Comparison of ENCODE assay signal across 8 cellular contexts in the genomic region with DNA sequence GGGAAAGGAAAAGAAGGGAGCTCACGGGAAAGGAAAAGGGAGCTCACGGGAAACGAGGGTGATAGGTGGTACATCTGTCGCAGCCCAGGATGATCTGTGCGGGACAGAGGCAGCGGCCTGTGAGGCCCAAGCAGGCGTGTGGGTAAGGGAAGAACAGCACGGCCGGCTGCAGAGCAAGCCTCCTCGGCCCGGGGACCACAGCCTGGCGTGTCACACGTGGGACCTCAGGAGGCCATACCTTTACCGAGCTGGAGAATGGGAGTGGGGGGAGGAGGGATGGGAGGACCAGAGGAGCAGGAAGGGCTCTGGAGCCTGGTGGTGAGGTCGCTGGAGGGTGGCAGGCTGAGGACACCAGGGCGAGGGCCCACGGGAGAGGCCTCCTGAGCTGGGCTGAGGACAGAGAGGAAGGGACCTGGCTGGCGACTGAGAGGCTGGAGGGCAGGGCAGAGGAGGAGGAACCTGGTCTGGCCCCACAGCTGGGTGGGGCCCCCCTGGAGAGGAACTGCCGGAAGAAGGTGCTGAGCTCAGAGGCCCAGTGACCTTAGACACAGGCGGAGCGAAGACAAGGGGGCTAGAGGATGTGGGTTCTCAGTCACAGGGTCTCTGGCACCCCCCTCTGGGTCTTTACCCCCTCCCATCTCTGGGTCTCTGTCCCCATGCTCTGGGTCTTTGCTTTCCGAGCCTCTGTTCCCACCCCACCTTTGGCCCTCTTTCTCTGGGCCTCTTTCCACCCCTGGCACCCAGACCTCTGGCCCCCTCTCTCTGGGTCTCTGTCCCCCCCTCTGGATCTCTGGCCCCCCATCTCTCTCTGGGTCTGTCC. TPM values are rescaled to one million over a fixed set of nuclear protein-coding genes. Genes with fewer than 3 reads are reported as not detected.
DNase-seq lines count a peak whose midpoint lies in the region; ATAC-seq, FAIRE-seq and TF ChIP-seq lines count a peak whose summit lies in the region.

No MANE protein-coding gene starts in this region.

- intact Hi-C loops in OCI-LY7 (cut with micrococcal nuclease; ENCODE audit: unreplicated experiment) (no loop called here), right cardiac atrium (cut with DNase I) (loop anchor here in 2 of 4 donors (10.0 kb wide), 2 partner anchors 57 to 87 kb away; a partner anchor contains a TSS)

- BruUV-seq in OCI-LY7 (replicated peaks; lab: Mats Ljungman, UMichigan) = no TSS peak

- POLR2A ChIA-PET in HEK293T (lab: Yijun Ruan, JAX) = interaction anchor here (0.5 to 1.5 kb wide), 3 partner anchors 88 to 714 kb away, joined by 3 to 9 read pairs (median 6); a partner anchor contains a TSS
- POLR2A ChIA-PET in OCI-LY7 (lab: Charles Lee) = interaction anchor here (0.6 kb wide), 1 partner anchor 69 kb away, joined by 3 read pairs; no protein-coding TSS in a partner anchor

- no peak for FAIRE-seq in small intestine (lab: Jason Lieb, UNC)

- ATAC-seq in right cardiac atrium (peak; percentile 2 to 31), GM21528 (IDR thresholded peaks at IDR 0.05; ENCODE audit: low FRiP score, unreplicated experiment) (no peak)

- peak overlapping the region; percentile 54 for H3K27ac ChIP-seq in OCI-LY7 (ENCODE audit: low read depth, low read length, poor library complexity, severe bottlenecking)
- H3K27ac ChIP-seq in right cardiac atrium (ENCODE audit: low read length) = peak overlapping the region; percentile 41
- H3K27ac ChIP-seq in small intestine (ENCODE audit: low read depth in 1 of 2, low read length in 1 of 2) = peak overlapping the region; percentile 92 to 93

- peak overlapping the region; percentile 94 for H3K4me2 ChIP-seq in OCI-LY7 (ENCODE audit: low read length)

- WGBS in right cardiac atrium = 57% methylated on average over 22 of the region's 22 CpGs
- 19 to 33% (median 23%) methylated on average over 19 to 22 of the region's 22 CpGs for WGBS in small intestine, 3 donors

- H3K27me3 ChIP-seq in right cardiac atrium (ENCODE audit: control insufficient read depth, insufficient read depth) (no peaks in the 10 kb centered on the region), small intestine (ENCODE audit: control insufficient read depth in 2 of 2, insufficient read depth in 2 of 2, low read length in 2 of 2) (no peaks in the 10 kb centered on the region)

- peaks cover 23% of the 10 kb centered on the region for H3K36me3 ChIP-seq in OCI-LY7 (ENCODE audit: insufficient read depth, low read length)
- peaks cover 0 to 3% of the 10 kb centered on the region in 2 donors for H3K36me3 ChIP-seq in small intestine (ENCODE audit: control insufficient read depth in 2 of 2, insufficient read depth in 2 of 2, low read length in 2 of 2)

- H3K9me2 ChIP-seq in OCI-LY7 (ENCODE audit: insufficient read depth, low read length) = no peaks in the 10 kb centered on the region

- peaks cover 11% of the 10 kb centered on the region for H3K36me3 Mint-ChIP-seq in activated naive CD4-positive, alpha-beta T cell treated with anti-CD3 and anti-CD28 coated beads, Interleukin-2, amount 50 U/mL, for 24 hours

- no peak overlapping the region for H2AFZ ChIP-seq in OCI-LY7 (ENCODE audit: low read length)

- peak overlapping the region; percentile 73 for H3K4me3 ChIP-seq in OCI-LY7 (ENCODE audit: low read depth, low read length, poor library complexity, severe bottlenecking)
- H3K4me3 ChIP-seq in right cardiac atrium (ENCODE audit: low read length) = no peak overlapping the region
- peak overlapping the region in 1 of 2 donors; percentile 65 for H3K4me3 ChIP-seq in small intestine (ENCODE audit: low read depth in 1 of 2, low read length in 2 of 2)

- peak; percentile 56 for DNase-seq in GDM1 (lab: John Stamatoyannopoulos, UW)
- DNase-seq in HEK293T (ENCODE audit: extremely low spot score) = no peak
- peak; percentile 83 for DNase-seq in OCI-LY7 (ENCODE audit: low spot score)
- DNase-seq in right cardiac atrium = peak; percentile 69 to 83 (median 77)
- peak; percentile 94 for DNase-seq in small intestine
- no peak for DNase-seq in NCI-H1092 (lab: John Stamatoyannopoulos, UW)

- H3K9me3 ChIP-seq in OCI-LY7 (ENCODE audit: low read length) (no peaks in the 10 kb centered on the region), right cardiac atrium (ENCODE audit: control insufficient read depth, low read length) (no peaks in the 10 kb centered on the region), small intestine (ENCODE audit: control insufficient read depth, low read depth) (no peaks in the 10 kb centered on the region)

- peaks cover 41% of the 10 kb centered on the region for H3K4me1 ChIP-seq in OCI-LY7 (ENCODE audit: insufficient read depth, low read length, poor library complexity, severe bottlenecking)
- H3K4me1 ChIP-seq in right cardiac atrium (ENCODE audit: control insufficient read depth, insufficient read depth, low read length) = peaks cover 9% of the 10 kb centered on the region
- H3K4me1 ChIP-seq in small intestine (ENCODE audit: control insufficient read depth in 2 of 2, insufficient read depth in 1 of 2, low read depth in 1 of 2, low read length in 1 of 2) = peaks cover 2 to 14% of the 10 kb centered on the region in 2 donors

- peak overlapping the region; percentile 72 for H3K27ac Mint-ChIP-seq in activated naive CD4-positive, alpha-beta T cell treated with anti-CD3 and anti-CD28 coated beads, Interleukin-2, amount 50 U/mL, for 24 hours

- H3K9me3 Mint-ChIP-seq in activated naive CD4-positive, alpha-beta T cell treated with anti-CD3 and anti-CD28 coated beads, Interleukin-2, amount 50 U/mL, for 24 hours = no peaks in the 10 kb centered on the region

- no peaks in the 10 kb centered on the region for H4K20me1 ChIP-seq in OCI-LY7 (ENCODE audit: insufficient read depth, low read length)

- no peaks in the 10 kb centered on the region for H3K27me3 Mint-ChIP-seq in activated naive CD4-positive, alpha-beta T cell treated with anti-CD3 and anti-CD28 coated beads, Interleukin-2, amount 50 U/mL, for 24 hours

- TF ChIP-seq CTCF in OCI-LY7 (conservative IDR thresholded peaks at IDR 0.05; ENCODE audit: low read length) = no peak

- peaks cover 17% of the 10 kb centered on the region; the same call in 1 of the 2 replicates for H3K79me2 ChIP-seq in OCI-LY7 (ENCODE audit: insufficient read depth, low read depth, low read length)

- CTCF ChIA-PET in HEK293T (lab: Yijun Ruan, JAX) (interaction anchor here (1.1 to 1.6 kb wide), 2 partner anchors 9 to 167 kb away, joined by 3 to 7 read pairs; no protein-coding TSS in a partner anchor), OCI-LY7 (lab: Charles Lee; ENCODE audit: unreplicated experiment) (interaction anchor here (0.5 to 1.2 kb wide), 4 partner anchors 11 to 101 kb away, joined by 4 to 5 read pairs (median 5); a partner anchor contains a TSS)

- H3K4me3 Mint-ChIP-seq in activated naive CD4-positive, alpha-beta T cell treated with anti-CD3 and anti-CD28 coated beads, Interleukin-2, amount 50 U/mL, for 24 hours = peak overlapping the region; percentile 60

- peaks cover 68% of the 10 kb centered on the region for H3K4me1 Mint-ChIP-seq in activated naive CD4-positive, alpha-beta T cell treated with anti-CD3 and anti-CD28 coated beads, Interleukin-2, amount 50 U/mL, for 24 hours

TF ChIP-seq in HEK293T, 16 proteins besides CTCF, POLR2A, EP300 and RAD21:
- TF ChIP-seq NFRKB (IDR thresholded peaks at IDR 0.05) (no peak), FOXA1 (IDR thresholded peaks at IDR 0.05) (no peak)
- TF ChIP-seq, protein P1, sequence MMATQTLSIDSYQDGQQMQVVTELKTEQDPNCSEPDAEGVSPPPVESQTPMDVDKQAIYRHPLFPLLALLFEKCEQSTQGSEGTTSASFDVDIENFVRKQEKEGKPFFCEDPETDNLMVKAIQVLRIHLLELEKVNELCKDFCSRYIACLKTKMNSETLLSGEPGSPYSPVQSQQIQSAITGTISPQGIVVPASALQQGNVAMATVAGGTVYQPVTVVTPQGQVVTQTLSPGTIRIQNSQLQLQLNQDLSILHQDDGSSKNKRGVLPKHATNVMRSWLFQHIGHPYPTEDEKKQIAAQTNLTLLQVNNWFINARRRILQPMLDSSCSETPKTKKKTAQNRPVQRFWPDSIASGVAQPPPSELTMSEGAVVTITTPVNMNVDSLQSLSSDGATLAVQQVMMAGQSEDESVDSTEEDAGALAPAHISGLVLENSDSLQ (IDR thresholded peaks at IDR 0.05) = peak; percentile 23; the same call in 1 of the 2 replicates
TF ChIP-seq in HEK293T: peak in this region for 1.

RNA-seq across cellular contexts. Expression of a gene that starts 2.9 kb away (rescaled TPM):
- 562 and 602 TPM in 2 replicates for total RNA-seq in OCI-LY7 (2014; rRNA removed; shearing (Covaris generic))
- total RNA-seq in OCI-LY7 (2022) (438 and 467 TPM in 2 replicates), right cardiac atrium (1,000 to 10,000 TPM; 1,459 to 1,840 (median 1,541) TPM)
- polyA plus RNA-seq in right cardiac atrium (1,675 TPM), small intestine (1,000 to 10,000 TPM; 4,142 to 9,227 (median 7,309) TPM)

RNA-seq across cellular contexts. Expression of a gene that starts 7.6 kb away (rescaled TPM):
- 94.9 and 95.2 TPM in 2 replicates for total RNA-seq in OCI-LY7 (2014; rRNA removed; shearing (Covaris generic))
- total RNA-seq in OCI-LY7 (2022) (83.9 and 93.7 TPM in 2 replicates), right cardiac atrium (10 to 100 TPM; 23.8 to 34.6 (median 30.4) TPM)
- polyA plus RNA-seq in right cardiac atrium (24.4 TPM), small intestine (100 to 1,000 TPM; 153 to 199 (median 170) TPM)

RNA-seq across cellular contexts. Expression of a gene that starts 28.7 kb away (rescaled TPM):
- not detected in 2 replicates for total RNA-seq in OCI-LY7 (2014; rRNA removed; shearing (Covaris generic))
- total RNA-seq in OCI-LY7 (2022) = 0.53 TPM in 1 of 2 replicates, not detected in the other
- under 1 TPM in 1 of 4 donors, not detected in 3; 0.31 TPM for total RNA-seq in right cardiac atrium
- not detected for polyA plus RNA-seq in right cardiac atrium
- 10 to 100 TPM in 2 of 3 donors, 1 to 10 TPM in 1; 2.9 to 36.2 (median 19.7) TPM for polyA plus RNA-seq in small intestine

RNA-seq across cellular contexts. Expression of a gene that starts 30.9 kb away (rescaled TPM):
- total RNA-seq in OCI-LY7 (2014; rRNA removed; shearing (Covaris generic)) = 12.5 and 20.0 TPM in 2 replicates
- total RNA-seq in OCI-LY7 (2022) = 28.9 and 29.9 TPM in 2 replicates
- 10 to 100 TPM; 62.7 to 95.9 (median 89.0) TPM for total RNA-seq in right cardiac atrium
- 61.4 TPM for polyA plus RNA-seq in right cardiac atrium
- polyA plus RNA-seq in small intestine = 10 to 100 TPM; 16.2 to 25.3 (median 24.8) TPM

RNA-seq across cellular contexts. Expression of a gene that starts 31.4 kb away (rescaled TPM):
- total RNA-seq in OCI-LY7 (2014; rRNA removed; shearing (Covaris generic)) = 265 and 272 TPM in 2 replicates
- total RNA-seq in OCI-LY7 (2022) (125 and 146 TPM in 2 replicates), right cardiac atrium (10 to 100 TPM; 39.4 to 47.3 (median 45.4) TPM)
- polyA plus RNA-seq in right cardiac atrium (54.5 TPM), small intestine (100 to 1,000 TPM in 1 of 3 donors, 10 to 100 TPM in 2; 45.4 to 108 (median 53.0) TPM)

Comparison
In these comparisons a context has a peak if more than half of its experiments do, and no peak if none do; other contexts are left out.
1. DNase-seq: peak in GDM1 (single experiment), OCI-LY7 (single experiment), right cardiac atrium (3 of 3) and small intestine (single experiment); none in HEK293T (single experiment) and NCI-H1092 (single experiment).
2. H3K27ac ChIP-seq: peak in every context shown above with its lines; median percentile 92 in small intestine; 54 in OCI-LY7; 41 in right cardiac atrium.